1 cellular context compared by ENCODE assay signal in genomic region chr6:111601875-111602274, GRCh38.
TF ChIP-seq lines count a peak whose summit lies in the region.

No MANE protein-coding gene starts in this region.

TF ChIP-seq in endothelial cell of umbilical vein, 7 proteins besides CTCF, POLR2A, EP300 and RAD21:
- TF ChIP-seq GATA2 (IDR thresholded peaks at IDR 0.05; ENCODE audit: insufficient read depth, insufficient read length, low read depth, low read length) (no peak), FOS (IDR thresholded peaks at IDR 0.05; ENCODE audit: borderline replicate concordance, insufficient read depth, low read length) (no peak), POLR2AphosphoS5 (IDR thresholded peaks at IDR 0.05; ENCODE audit: insufficient read depth, low read depth, low read length) (no peak), MYC (IDR thresholded peaks at IDR 0.05; ENCODE audit: low read depth, low read length) (no peak), JUN (IDR thresholded peaks at IDR 0.05; ENCODE audit: borderline replicate concordance, insufficient read depth, insufficient read length, low read depth) (no peak), EZH2 (IDR thresholded peaks at IDR 0.05; ENCODE audit: borderline replicate concordance, low read depth, low read length, severe bottlenecking) (no peak)
